ENCODE assay signal across 8 cellular contexts in genomic region chr9:128829477-128830251, GRCh38. TPM values are rescaled to one million over a fixed set of nuclear protein-coding genes. Genes with fewer than 3 reads are reported as not detected.
A peak's percentile ranks its signal among the peaks of the same experiment; 100 is the strongest.
DNase-seq lines count a peak whose midpoint lies in the region; ATAC-seq and TF ChIP-seq lines count a peak whose summit lies in the region.

TSS of gene SPOUT1 (minus strand) at chr9:128829794. CDS start at chr9:128829780, 14 bp downstream.

- peak; percentile 85 for DNase-seq in NCI-H1694 treated with DMSO at 0.1 percent for 48 hours (lab: John Stamatoyannopoulos, UW)
- DNase-seq in T-helper 2 cell: peak; percentile 82 to 94 (median 88)
- peak; percentile 33 to 97 (median 88) for DNase-seq in anterior cingulate cortex (lab: John Stamatoyannopoulos, UW)
- peak; percentile 95 for DNase-seq in right atrium auricular region (ENCODE audit: low spot score)
- DNase-seq in pulmonary artery endothelial cell (ENCODE audit: low read depth, low spot score): peak; percentile 52
- peak; percentile 91 to 94 for DNase-seq in uterus

- TF ChIP-seq CTCF in right atrium auricular region (IDR thresholded peaks at IDR 0.05): no peak
- TF ChIP-seq CTCF in uterus (IDR thresholded peaks at IDR 0.05): peak in 1 of 4 experiments; percentile 17

- H3K9me3 ChIP-seq in right atrium auricular region (no peaks in the 10 kb centered on the region), uterus (no peaks in the 10 kb centered on the region)

- peak within 1 kb of the TSS; percentile 65 to 71 for H3K27ac ChIP-seq in right atrium auricular region
- peak within 1 kb of the TSS; percentile 39 to 86 for H3K27ac ChIP-seq in uterus

- TF ChIP-seq POLR2A in GM15510 (IDR thresholded peaks at IDR 0.05; ENCODE audit: borderline replicate concordance, extremely low read depth, insufficient read length) (peak; percentile 95), uterus (IDR thresholded peaks at IDR 0.05) (peak; percentile 49 to 50)

- peak; percentile 99 for ATAC-seq in HG02885 (IDR thresholded peaks at IDR 0.05; ENCODE audit: poor library complexity, unreplicated experiment)

- intact Hi-C loops in uterus (cut with DNase I; ENCODE audit: low total_unique reads): no loop called here

- peak within 1 kb of the TSS; percentile 94 to 95 for H3K4me3 ChIP-seq in right atrium auricular region
- peak within 1 kb of the TSS; percentile 78 to 89 for H3K4me3 ChIP-seq in uterus

- H3K27me3 ChIP-seq in right atrium auricular region: no peaks in the 10 kb centered on the region
- H3K27me3 ChIP-seq in uterus: no peaks in the 10 kb centered on the region

- H3K4me1 ChIP-seq in right atrium auricular region (peaks cover 0 to 16% of the 10 kb centered on the region in 2 donors), uterus (no peaks in the 10 kb centered on the region)

- H3K36me3 ChIP-seq in right atrium auricular region (peaks cover 20% of the 10 kb centered on the region), uterus (no peaks in the 10 kb centered on the region)

RNA-seq across cellular contexts. Expression of gene SPOUT1, which starts in this region (rescaled TPM):
- total RNA-seq in right atrium auricular region: 10 to 100 TPM in 1 of 2 donors, 1 to 10 TPM in 1; 8.5 to 11.6 TPM
- 16.3 and 36.1 TPM in 2 replicates for total RNA-seq in pulmonary artery endothelial cell
- total RNA-seq in uterus: 10 to 100 TPM in 2 of 4 donors, 1 to 10 TPM in 2; 4.4 to 34.2 (median 17.3) TPM

Comparison
In these comparisons a context has a peak if more than half of its experiments do, and no peak if none do; other contexts are left out.
1. Peak in every context shown above with its lines: DNase-seq, ATAC-seq, H3K4me3 ChIP-seq and H3K27ac ChIP-seq.